In genomic region chr9:19113064-19113611, GRCh38 we compare ENCODE assay signal across 2 cellular contexts. TPM values are rescaled to one million over a fixed set of nuclear protein-coding genes. Genes with fewer than 3 reads are reported as not detected.
"Had no signal": no experiment of that assay in that cellular context is flagged by ENCODE, and none has a peak within 500 bp of the region (broad histone marks: within the 10 kb centered on the region; RNA-seq: fewer than 3 reads in every experiment).

No MANE protein-coding gene starts in this region.

RNA-seq across cellular contexts. Expression of gene PLIN2, which starts 14.2 kb away (rescaled TPM):
- total RNA-seq: HT1080, MCF 10A had no signal
